Comparison of ENCODE assay signal across 23 cellular contexts in genomic region chr15:72486144-72486543, GRCh38. TPM values are rescaled to one million over a fixed set of nuclear protein-coding genes. Genes with fewer than 3 reads are reported as not detected.
DNase-seq lines count a peak whose midpoint lies in the region; ATAC-seq, FAIRE-seq and TF ChIP-seq lines count a peak whose summit lies in the region.
"Had no signal": no experiment of that assay in that cellular context is flagged by ENCODE, and none has a peak within 500 bp of the region (broad histone marks: within the 10 kb centered on the region; RNA-seq: fewer than 3 reads in every experiment).

No MANE protein-coding gene starts in this region.

- H3K27ac ChIP-seq in KMS-11, result no peak overlapping the region
- no peak overlapping the region for H3K27ac ChIP-seq in naive thymus-derived CD4-positive, alpha-beta T cell (ENCODE audit: low read depth, low read length)
- H3K27ac ChIP-seq: 22Rv1, SJSA1 had no signal

- peaks cover 0 to 22% (median 8%) of the 10 kb centered on the region in 5 donors for H3K36me3 Mint-ChIP-seq in naive thymus-derived CD4-positive, alpha-beta T cell

- H2AFZ ChIP-seq in KMS-11 (ENCODE audit: low read depth), result no peak overlapping the region

- peak; percentile 7 for DNase-seq in NK-92 treated with Interleukin-12 subunit alpha and Interleukin-12 subunit beta, amount 100 ng/mL, for 24 hours (lab: John Stamatoyannopoulos, UW)
- no peak for DNase-seq in NK-92 (lab: John Stamatoyannopoulos, UW; ENCODE audit: unreplicated experiment)
- DNase-seq in bronchial epithelial cell (ENCODE audit: low read depth), result peak; percentile 31
- DNase-seq in naive thymus-derived CD4-positive, alpha-beta T cell, result no peak
- no peak for DNase-seq in islet precursor cell
- DNase-seq: CD4-positive, alpha-beta T cell; DMS79; KG1; MG63; NCI-H1105; NCI-H1694; NCI-H2107; NCI-H345; NCI-H526 treated with DMSO at 0.1 percent for 48 hours; PC-3 had no signal

- intact Hi-C loops in naive thymus-derived CD4-positive, alpha-beta T cell (cut with micrococcal nuclease), result no loop called here

- no peak overlapping the region for H3K27ac Mint-ChIP-seq in naive thymus-derived CD4-positive, alpha-beta T cell
- H3K27ac Mint-ChIP-seq: B cell; CD4-positive, alpha-beta T cell had no signal

- CTCF ChIA-PET in naive thymus-derived CD4-positive, alpha-beta T cell (lab: Charles Lee), result interaction anchor here (0.6 to 1.4 kb wide), 3 partner anchors 11 to 286 kb away, joined by 3 to 8 read pairs (median 4); no protein-coding TSS in a partner anchor

- H3K4me3 ChIP-seq in KMS-11 (IDR thresholded peaks at IDR 0.05; ENCODE audit: insufficient read depth, low read depth, low read length), result no peak overlapping the region
- H3K4me3 ChIP-seq in bronchial epithelial cell (ENCODE audit: low read depth, low read length), result no peak overlapping the region
- H3K4me3 ChIP-seq in naive thymus-derived CD4-positive, alpha-beta T cell (ENCODE audit: low read length), result no peak overlapping the region
- H3K4me3 ChIP-seq: MG63, SJSA1 had no signal

- H4K20me1 ChIP-seq in KMS-11 (ENCODE audit: insufficient read depth), result peaks cover 22% of the 10 kb centered on the region

- H3K4me1 ChIP-seq in KMS-11 (ENCODE audit: low read depth, poor library complexity, severe bottlenecking), result peaks cover 43% of the 10 kb centered on the region
- peaks cover 38 to 45% of the 10 kb centered on the region in 2 donors for H3K4me1 ChIP-seq in naive thymus-derived CD4-positive, alpha-beta T cell (ENCODE audit: control insufficient read depth in 2 of 2, insufficient read depth in 2 of 2, low read length in 2 of 2)

- peak overlapping the region in 2 of 10 donors; percentile 37 to 52 for H3K4me3 Mint-ChIP-seq in naive thymus-derived CD4-positive, alpha-beta T cell
- H3K4me3 Mint-ChIP-seq: B cell; CD4-positive, alpha-beta T cell had no signal

- peaks cover 99% of the 10 kb centered on the region for H3K79me2 ChIP-seq in KMS-11 (ENCODE audit: insufficient read depth, low read depth)

- H3K27me3 ChIP-seq in KMS-11 (ENCODE audit: insufficient read depth, low read depth) (no peaks in the 10 kb centered on the region), bronchial epithelial cell (ENCODE audit: control insufficient read depth, insufficient read depth, low read length) (no peaks in the 10 kb centered on the region)
- H3K27me3 ChIP-seq in naive thymus-derived CD4-positive, alpha-beta T cell (ENCODE audit: control insufficient read depth in 2 of 2, insufficient read depth in 2 of 2, low read length in 2 of 2), result no peaks in the 10 kb centered on the region
- H3K27me3 ChIP-seq: MG63, SJSA1 had no signal

- peaks cover 24 to 98% (median 85%) of the 10 kb centered on the region in 7 donors for H3K4me1 Mint-ChIP-seq in naive thymus-derived CD4-positive, alpha-beta T cell

- FAIRE-seq in bronchial epithelial cell (lab: Jason Lieb, UNC), result no peak
- FAIRE-seq: G401.6 had no signal

- TF ChIP-seq CTCF in KMS-11 (conservative IDR thresholded peaks at IDR 0.05; ENCODE audit: low read depth, low read length) (no peak), bronchial epithelial cell (IDR thresholded peaks at IDR 0.05; ENCODE audit: insufficient read depth, low read length, severe bottlenecking) (no peak)

- peak; percentile 22 for ATAC-seq in naive thymus-derived CD4-positive, alpha-beta T cell
- no peak for ATAC-seq in GM21723 (IDR thresholded peaks at IDR 0.05; ENCODE audit: unreplicated experiment)
- no peak for ATAC-seq in HG03457 (IDR thresholded peaks at IDR 0.05; ENCODE audit: unreplicated experiment)
- ATAC-seq: HCT116, PC-3 had no signal

- H3K36me3 ChIP-seq in KMS-11 (ENCODE audit: insufficient read depth), result no peaks in the 10 kb centered on the region
- H3K36me3 ChIP-seq in bronchial epithelial cell (ENCODE audit: control insufficient read depth, insufficient read depth, low read length), result no peaks in the 10 kb centered on the region
- H3K36me3 ChIP-seq in naive thymus-derived CD4-positive, alpha-beta T cell (ENCODE audit: control insufficient read depth in 2 of 3, insufficient read depth in 3 of 3, low read length in 3 of 3), result peaks cover 0 to 5% (median 0%) of the 10 kb centered on the region in 3 experiments

- peak overlapping the region; percentile 47; the same call in 1 of the 2 replicates for H3K4me2 ChIP-seq in KMS-11

- POLR2A ChIA-PET in naive thymus-derived CD4-positive, alpha-beta T cell (lab: Charles Lee), result interaction anchor here (1.3 kb wide), 1 partner anchor 13 kb away, joined by 8 read pairs; no protein-coding TSS in a partner anchor

- no peaks in the 10 kb centered on the region for H3K9me3 Mint-ChIP-seq in naive thymus-derived CD4-positive, alpha-beta T cell
- H3K9me3 Mint-ChIP-seq: CD4-positive, alpha-beta T cell had no signal

- H3K9ac ChIP-seq in KMS-11, result no peak overlapping the region

- no peaks in the 10 kb centered on the region for H3K9me3 ChIP-seq in naive thymus-derived CD4-positive, alpha-beta T cell (ENCODE audit: control insufficient read depth in 2 of 3, low read length in 3 of 3)
- H3K9me3 ChIP-seq: MG63, SJSA1 had no signal

- H3K27me3 Mint-ChIP-seq in naive thymus-derived CD4-positive, alpha-beta T cell, result no peaks in the 10 kb centered on the region
- H3K27me3 Mint-ChIP-seq: B cell; CD4-positive, alpha-beta T cell had no signal

RNA-seq across cellular contexts. Expression of gene ARIH1, which starts 12.0 kb away (rescaled TPM):
- total RNA-seq in bronchial epithelial cell, result 24.7 and 41.7 TPM in 2 replicates
- total RNA-seq in naive thymus-derived CD4-positive, alpha-beta T cell, result 100 to 1,000 TPM; 128 to 191 (median 181) TPM
- polyA plus RNA-seq in naive thymus-derived CD4-positive, alpha-beta T cell, result 10 to 100 TPM; 20.1 to 23.3 TPM

Comparison
In these comparisons a context has a peak if more than half of its experiments do, and no peak if none do; other contexts are left out.
1. DNase-seq: peak in NK-92 treated with Interleukin-12 subunit alpha and Interleukin-12 subunit beta, amount 100 ng/mL, for 24 hours (single experiment) and bronchial epithelial cell (single experiment); none in NK-92 (single experiment), naive thymus-derived CD4-positive, alpha-beta T cell (0 of 9) and islet precursor cell (single experiment).